1 cellular context compared by ENCODE assay signal in genomic region chr1:66368261-66368660, GRCh38.
TF ChIP-seq lines count a peak whose summit lies in the region.

No MANE protein-coding gene starts in this region.

TF ChIP-seq in GM23338, 12 proteins besides CTCF, POLR2A, EP300 and RAD21 (continued from another document):
- TF ChIP-seq ZNF462 (CRISPR knock-in tag; IDR thresholded peaks at IDR 0.05) (no peak), ETS1 (IDR thresholded peaks at IDR 0.05) (no peak), ZNF114 (CRISPR knock-in tag; IDR thresholded peaks at IDR 0.05) (no peak), ZNF331 (CRISPR knock-in tag; IDR thresholded peaks at IDR 0.05; ENCODE audit: low read depth) (no peak), NANOG (IDR thresholded peaks at IDR 0.05; ENCODE audit: borderline replicate concordance) (no peak)
